ENCODE assay signal across 3 cellular contexts in the genomic region with DNA sequence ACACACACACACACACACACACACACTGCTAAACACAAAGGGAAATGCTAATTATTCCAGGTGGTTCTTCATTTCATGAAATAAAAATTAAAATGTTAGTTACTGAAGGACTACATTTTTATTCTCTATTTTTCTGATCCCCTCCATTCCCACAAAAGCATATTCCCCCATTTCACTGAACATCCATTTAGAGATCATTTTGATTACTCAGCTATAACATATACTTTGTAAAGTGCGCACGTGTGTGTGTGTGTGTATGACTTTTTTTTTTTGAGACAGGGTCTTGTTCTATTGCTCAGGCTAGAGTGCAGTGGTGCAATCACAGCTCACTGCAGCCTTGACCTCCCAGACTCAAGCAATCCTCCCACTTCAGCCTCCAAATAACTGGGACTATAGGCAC.
TF ChIP-seq lines count a peak whose summit lies in the region.

No MANE protein-coding gene starts in this region.

TF ChIP-seq in HepG2, 621 proteins besides CTCF, POLR2A, EP300 and RAD21:
- TF ChIP-seq MAFF (IDR thresholded peaks at IDR 0.05; ENCODE audit: low read depth, low read length) (peak; percentile 50), MAFK (conservative IDR thresholded peaks at IDR 0.05 in 1 of 2, IDR thresholded peaks at IDR 0.05 in 1 of 2; ENCODE audit: low read length in 2 of 2) (peak; percentile 52 to 64; a peak in 3 of 4 replicates), ZNF761 (CRISPR knock-in tag; conservative IDR thresholded peaks at IDR 0.05) (no peak)
- TF ChIP-seq, protein P1, sequence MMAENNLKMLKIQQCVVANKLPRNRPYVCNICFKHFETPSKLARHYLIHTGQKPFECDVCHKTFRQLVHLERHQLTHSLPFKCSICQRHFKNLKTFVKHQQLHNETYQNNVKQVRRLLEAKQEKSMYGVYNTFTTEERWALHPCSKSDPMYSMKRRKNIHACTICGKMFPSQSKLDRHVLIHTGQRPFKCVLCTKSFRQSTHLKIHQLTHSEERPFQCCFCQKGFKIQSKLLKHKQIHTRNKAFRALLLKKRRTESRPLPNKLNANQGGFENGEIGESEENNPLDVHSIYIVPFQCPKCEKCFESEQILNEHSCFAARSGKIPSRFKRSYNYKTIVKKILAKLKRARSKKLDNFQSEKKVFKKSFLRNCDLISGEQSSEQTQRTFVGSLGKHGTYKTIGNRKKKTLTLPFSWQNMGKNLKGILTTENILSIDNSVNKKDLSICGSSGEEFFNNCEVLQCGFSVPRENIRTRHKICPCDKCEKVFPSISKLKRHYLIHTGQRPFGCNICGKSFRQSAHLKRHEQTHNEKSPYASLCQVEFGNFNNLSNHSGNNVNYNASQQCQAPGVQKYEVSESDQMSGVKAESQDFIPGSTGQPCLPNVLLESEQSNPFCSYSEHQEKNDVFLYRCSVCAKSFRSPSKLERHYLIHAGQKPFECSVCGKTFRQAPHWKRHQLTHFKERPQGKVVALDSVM (CRISPR knock-in tag; IDR thresholded peaks at IDR 0.05), result peak; percentile 53; the same call in 1 of the 2 replicates
- TF ChIP-seq, protein P2, sequence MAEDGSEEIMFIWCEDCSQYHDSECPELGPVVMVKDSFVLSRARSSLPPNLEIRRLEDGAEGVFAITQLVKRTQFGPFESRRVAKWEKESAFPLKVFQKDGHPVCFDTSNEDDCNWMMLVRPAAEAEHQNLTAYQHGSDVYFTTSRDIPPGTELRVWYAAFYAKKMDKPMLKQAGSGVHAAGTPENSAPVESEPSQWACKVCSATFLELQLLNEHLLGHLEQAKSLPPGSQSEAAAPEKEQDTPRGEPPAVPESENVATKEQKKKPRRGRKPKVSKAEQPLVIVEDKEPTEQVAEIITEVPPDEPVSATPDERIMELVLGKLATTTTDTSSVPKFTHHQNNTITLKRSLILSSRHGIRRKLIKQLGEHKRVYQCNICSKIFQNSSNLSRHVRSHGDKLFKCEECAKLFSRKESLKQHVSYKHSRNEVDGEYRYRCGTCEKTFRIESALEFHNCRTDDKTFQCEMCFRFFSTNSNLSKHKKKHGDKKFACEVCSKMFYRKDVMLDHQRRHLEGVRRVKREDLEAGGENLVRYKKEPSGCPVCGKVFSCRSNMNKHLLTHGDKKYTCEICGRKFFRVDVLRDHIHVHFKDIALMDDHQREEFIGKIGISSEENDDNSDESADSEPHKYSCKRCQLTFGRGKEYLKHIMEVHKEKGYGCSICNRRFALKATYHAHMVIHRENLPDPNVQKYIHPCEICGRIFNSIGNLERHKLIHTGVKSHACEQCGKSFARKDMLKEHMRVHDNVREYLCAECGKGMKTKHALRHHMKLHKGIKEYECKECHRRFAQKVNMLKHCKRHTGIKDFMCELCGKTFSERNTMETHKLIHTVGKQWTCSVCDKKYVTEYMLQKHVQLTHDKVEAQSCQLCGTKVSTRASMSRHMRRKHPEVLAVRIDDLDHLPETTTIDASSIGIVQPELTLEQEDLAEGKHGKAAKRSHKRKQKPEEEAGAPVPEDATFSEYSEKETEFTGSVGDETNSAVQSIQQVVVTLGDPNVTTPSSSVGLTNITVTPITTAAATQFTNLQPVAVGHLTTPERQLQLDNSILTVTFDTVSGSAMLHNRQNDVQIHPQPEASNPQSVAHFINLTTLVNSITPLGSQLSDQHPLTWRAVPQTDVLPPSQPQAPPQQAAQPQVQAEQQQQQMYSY (CRISPR knock-in tag; IDR thresholded peaks at IDR 0.05), result no peak
TF ChIP-seq in HepG2: peak in this region for 3.

TF ChIP-seq in IMR-90, 13 proteins besides CTCF, POLR2A, EP300 and RAD21:
- TF ChIP-seq MAFK (IDR thresholded peaks at IDR 0.05; ENCODE audit: low read depth, low read length) (0 out of 2 replicates have a peak, but pooled peaks have one; percentile 24), MAZ (IDR thresholded peaks at IDR 0.05; ENCODE audit: borderline replicate concordance, low read depth, low read length) (no peak)

TF ChIP-seq in K562, 482 proteins besides CTCF, POLR2A, EP300 and RAD21:
- TF ChIP-seq, protein P3, sequence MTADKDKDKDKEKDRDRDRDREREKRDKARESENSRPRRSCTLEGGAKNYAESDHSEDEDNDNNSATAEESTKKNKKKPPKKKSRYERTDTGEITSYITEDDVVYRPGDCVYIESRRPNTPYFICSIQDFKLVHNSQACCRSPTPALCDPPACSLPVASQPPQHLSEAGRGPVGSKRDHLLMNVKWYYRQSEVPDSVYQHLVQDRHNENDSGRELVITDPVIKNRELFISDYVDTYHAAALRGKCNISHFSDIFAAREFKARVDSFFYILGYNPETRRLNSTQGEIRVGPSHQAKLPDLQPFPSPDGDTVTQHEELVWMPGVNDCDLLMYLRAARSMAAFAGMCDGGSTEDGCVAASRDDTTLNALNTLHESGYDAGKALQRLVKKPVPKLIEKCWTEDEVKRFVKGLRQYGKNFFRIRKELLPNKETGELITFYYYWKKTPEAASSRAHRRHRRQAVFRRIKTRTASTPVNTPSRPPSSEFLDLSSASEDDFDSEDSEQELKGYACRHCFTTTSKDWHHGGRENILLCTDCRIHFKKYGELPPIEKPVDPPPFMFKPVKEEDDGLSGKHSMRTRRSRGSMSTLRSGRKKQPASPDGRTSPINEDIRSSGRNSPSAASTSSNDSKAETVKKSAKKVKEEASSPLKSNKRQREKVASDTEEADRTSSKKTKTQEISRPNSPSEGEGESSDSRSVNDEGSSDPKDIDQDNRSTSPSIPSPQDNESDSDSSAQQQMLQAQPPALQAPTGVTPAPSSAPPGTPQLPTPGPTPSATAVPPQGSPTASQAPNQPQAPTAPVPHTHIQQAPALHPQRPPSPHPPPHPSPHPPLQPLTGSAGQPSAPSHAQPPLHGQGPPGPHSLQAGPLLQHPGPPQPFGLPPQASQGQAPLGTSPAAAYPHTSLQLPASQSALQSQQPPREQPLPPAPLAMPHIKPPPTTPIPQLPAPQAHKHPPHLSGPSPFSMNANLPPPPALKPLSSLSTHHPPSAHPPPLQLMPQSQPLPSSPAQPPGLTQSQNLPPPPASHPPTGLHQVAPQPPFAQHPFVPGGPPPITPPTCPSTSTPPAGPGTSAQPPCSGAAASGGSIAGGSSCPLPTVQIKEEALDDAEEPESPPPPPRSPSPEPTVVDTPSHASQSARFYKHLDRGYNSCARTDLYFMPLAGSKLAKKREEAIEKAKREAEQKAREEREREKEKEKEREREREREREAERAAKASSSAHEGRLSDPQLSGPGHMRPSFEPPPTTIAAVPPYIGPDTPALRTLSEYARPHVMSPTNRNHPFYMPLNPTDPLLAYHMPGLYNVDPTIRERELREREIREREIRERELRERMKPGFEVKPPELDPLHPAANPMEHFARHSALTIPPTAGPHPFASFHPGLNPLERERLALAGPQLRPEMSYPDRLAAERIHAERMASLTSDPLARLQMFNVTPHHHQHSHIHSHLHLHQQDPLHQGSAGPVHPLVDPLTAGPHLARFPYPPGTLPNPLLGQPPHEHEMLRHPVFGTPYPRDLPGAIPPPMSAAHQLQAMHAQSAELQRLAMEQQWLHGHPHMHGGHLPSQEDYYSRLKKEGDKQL (CRISPR knock-in tag; IDR thresholded peaks at IDR 0.05; ENCODE audit: borderline replicate concordance), result no peak
- TF ChIP-seq, protein P4, sequence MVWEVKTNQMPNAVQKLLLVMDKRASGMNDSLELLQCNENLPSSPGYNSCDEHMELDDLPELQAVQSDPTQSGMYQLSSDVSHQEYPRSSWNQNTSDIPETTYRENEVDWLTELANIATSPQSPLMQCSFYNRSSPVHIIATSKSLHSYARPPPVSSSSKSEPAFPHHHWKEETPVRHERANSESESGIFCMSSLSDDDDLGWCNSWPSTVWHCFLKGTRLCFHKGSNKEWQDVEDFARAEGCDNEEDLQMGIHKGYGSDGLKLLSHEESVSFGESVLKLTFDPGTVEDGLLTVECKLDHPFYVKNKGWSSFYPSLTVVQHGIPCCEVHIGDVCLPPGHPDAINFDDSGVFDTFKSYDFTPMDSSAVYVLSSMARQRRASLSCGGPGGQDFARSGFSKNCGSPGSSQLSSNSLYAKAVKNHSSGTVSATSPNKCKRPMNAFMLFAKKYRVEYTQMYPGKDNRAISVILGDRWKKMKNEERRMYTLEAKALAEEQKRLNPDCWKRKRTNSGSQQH (CRISPR knock-in tag; IDR thresholded peaks at IDR 0.05), result no peak
- TF ChIP-seq ZBTB17 (CRISPR knock-in tag; IDR thresholded peaks at IDR 0.05) (no peak), NELFE (IDR thresholded peaks at IDR 0.05; ENCODE audit: insufficient read depth, insufficient read length) (no peak), MAFF (IDR thresholded peaks at IDR 0.05; ENCODE audit: low read length) (peak; percentile 30; the same call in 1 of the 2 replicates), NFRKB (IDR thresholded peaks at IDR 0.05; ENCODE audit: low read depth) (no peak), PPARD (CRISPR knock-in tag; IDR thresholded peaks at IDR 0.05) (no peak), C11orf30 (IDR thresholded peaks at IDR 0.05; ENCODE audit: low read depth) (peak; percentile 52; the same call in 1 of the 2 replicates), NBN (IDR thresholded peaks at IDR 0.05; ENCODE audit: low read depth) (no peak), MAFG (tag; conservative IDR thresholded peaks at IDR 0.05) (peak; percentile 22; the same call in 1 of the 2 replicates), ZNF24 (IDR thresholded peaks at IDR 0.05) (no peak), ZNF316 (IDR thresholded peaks at IDR 0.05) (peak; percentile 85)
- TF ChIP-seq, protein P5, sequence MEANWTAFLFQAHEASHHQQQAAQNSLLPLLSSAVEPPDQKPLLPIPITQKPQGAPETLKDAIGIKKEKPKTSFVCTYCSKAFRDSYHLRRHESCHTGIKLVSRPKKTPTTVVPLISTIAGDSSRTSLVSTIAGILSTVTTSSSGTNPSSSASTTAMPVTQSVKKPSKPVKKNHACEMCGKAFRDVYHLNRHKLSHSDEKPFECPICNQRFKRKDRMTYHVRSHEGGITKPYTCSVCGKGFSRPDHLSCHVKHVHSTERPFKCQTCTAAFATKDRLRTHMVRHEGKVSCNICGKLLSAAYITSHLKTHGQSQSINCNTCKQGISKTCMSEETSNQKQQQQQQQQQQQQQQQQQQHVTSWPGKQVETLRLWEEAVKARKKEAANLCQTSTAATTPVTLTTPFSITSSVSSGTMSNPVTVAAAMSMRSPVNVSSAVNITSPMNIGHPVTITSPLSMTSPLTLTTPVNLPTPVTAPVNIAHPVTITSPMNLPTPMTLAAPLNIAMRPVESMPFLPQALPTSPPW (CRISPR knock-in tag; IDR thresholded peaks at IDR 0.05), result no peak
